ENCODE assay signal across 8 cellular contexts in the genomic region with DNA sequence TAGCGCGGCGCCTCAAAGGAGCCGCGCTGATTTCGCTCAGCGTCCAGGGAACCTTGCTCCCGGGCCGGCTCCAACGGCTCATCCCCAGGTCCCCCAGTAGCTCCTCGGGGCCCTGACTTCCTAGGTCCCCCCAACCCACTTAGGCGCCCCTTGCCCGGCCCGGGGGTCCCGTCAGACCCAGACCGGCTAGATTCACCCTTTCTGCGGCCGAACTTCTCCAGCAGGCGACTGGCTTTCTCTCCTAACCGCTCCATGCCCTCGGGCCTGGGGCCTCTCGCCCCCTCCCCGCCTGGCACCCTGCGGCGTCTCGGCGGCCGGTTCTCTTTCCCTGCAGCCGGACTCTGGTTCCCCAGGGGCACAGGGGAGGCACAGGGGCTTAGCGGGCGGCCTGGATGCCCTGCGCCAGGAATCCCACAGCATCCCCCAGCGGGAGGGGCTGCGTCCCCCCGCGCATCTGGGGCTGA. TPM values are rescaled to one million over a fixed set of nuclear protein-coding genes. Genes with fewer than 3 reads are reported as not detected.
DNase-seq lines count a peak whose midpoint lies in the region; ATAC-seq and TF ChIP-seq lines count a peak whose summit lies in the region.

No MANE protein-coding gene starts in this region.

- peak overlapping the region; percentile 95 for H3K4me3 ChIP-seq in Loucy (ENCODE audit: low read length, poor library complexity, severe bottlenecking)
- H3K4me3 ChIP-seq in epithelial cell of esophagus (ENCODE audit: low read length): peak overlapping the region; percentile 64
- peak overlapping the region; percentile 89 for H3K4me3 ChIP-seq in neuron (ENCODE audit: low read length)

- peak overlapping the region; percentile 98 for H2AFZ ChIP-seq in Loucy (ENCODE audit: low read length)
- peak overlapping the region; percentile 7 for H2AFZ ChIP-seq in neuron (ENCODE audit: low read depth, low read length)

- H3K36me3 ChIP-seq in Loucy (ENCODE audit: insufficient read depth, low read length) (no peaks in the 10 kb centered on the region), neuron (ENCODE audit: insufficient read depth, low read length) (peaks cover 23% of the 10 kb centered on the region)

- H3F3A ChIP-seq in Loucy (ENCODE audit: low read depth): no peaks in the 10 kb centered on the region

- TF ChIP-seq CTCF in C4-2B (conservative IDR thresholded peaks at IDR 0.05) (no peak), Loucy (conservative IDR thresholded peaks at IDR 0.05; ENCODE audit: low read length) (no peak), epithelial cell of esophagus (IDR thresholded peaks at IDR 0.05; ENCODE audit: insufficient read depth, low read depth, low read length, missing control alignments) (no peak)

- no peaks in the 10 kb centered on the region for H4K20me1 ChIP-seq in Loucy (ENCODE audit: insufficient read depth, low read length, poor library complexity, severe bottlenecking)

- H3K4me1 ChIP-seq in Loucy (ENCODE audit: insufficient read depth, low read length, poor library complexity, severe bottlenecking) (peaks cover 28% of the 10 kb centered on the region), neuron (ENCODE audit: insufficient read depth, low read length) (peaks cover 39% of the 10 kb centered on the region)

- peak overlapping the region; percentile 87 for H3K9ac ChIP-seq in Loucy (ENCODE audit: low read depth, low read length, poor library complexity, severe bottlenecking)

- no peaks in the 10 kb centered on the region for H3K27me3 ChIP-seq in Loucy (ENCODE audit: insufficient read depth, low read length, poor library complexity, severe bottlenecking)
- H3K27me3 ChIP-seq in neuron (ENCODE audit: insufficient read depth, low read length): no peaks in the 10 kb centered on the region

- DNase-seq in epithelial cell of esophagus (ENCODE audit: low read depth) (no peak), GM03348 (ENCODE audit: low spot score) (no peak), SK-N-DZ (ENCODE audit: low spot score) (no peak)

- H3K27ac ChIP-seq in C4-2B: peak overlapping the region; percentile 82

- H3K9me2 ChIP-seq in Loucy (replicated peaks; ENCODE audit: low read depth, low read length): no peaks in the 10 kb centered on the region

- peaks cover 34% of the 10 kb centered on the region for H3K79me2 ChIP-seq in Loucy (ENCODE audit: insufficient read depth, low read length)

- ATAC-seq in HG03135 (IDR thresholded peaks at IDR 0.05; ENCODE audit: unreplicated experiment): no peak
- ATAC-seq in HG03196 (IDR thresholded peaks at IDR 0.05; ENCODE audit: unreplicated experiment): no peak

- H3K9me3 ChIP-seq in Loucy (ENCODE audit: insufficient read depth, low read depth, low read length): no peaks in the 10 kb centered on the region
- H3K9me3 ChIP-seq in neuron (ENCODE audit: low read length): no peaks in the 10 kb centered on the region

- H3K4me2 ChIP-seq in Loucy (ENCODE audit: low read depth, low read length, poor library complexity, severe bottlenecking): peak overlapping the region; percentile 100

RNA-seq across cellular contexts. Expression of gene AJUBA, which starts 0.3 kb away (rescaled TPM):
- polyA plus RNA-seq in SK-N-DZ (2014; cell fraction: cytosol; rRNA removed): 2.7 and 3.7 TPM in 2 replicates
- polyA plus RNA-seq in SK-N-DZ (2014; cell fraction: nucleus; rRNA removed): 3.4 and 4.8 TPM in 2 replicates

RNA-seq across cellular contexts. Expression of gene HAUS4, which starts 25.2 kb away (rescaled TPM):
- 87.7 and 96.6 TPM in 2 replicates for polyA plus RNA-seq in SK-N-DZ (2014; cell fraction: cytosol; rRNA removed)
- 86.2 and 93.0 TPM in 2 replicates for polyA plus RNA-seq in SK-N-DZ (2014; cell fraction: nucleus; rRNA removed)

RNA-seq across cellular contexts. Expression of gene C14orf93, which starts 27.9 kb away (rescaled TPM):
- 25.3 and 34.9 TPM in 2 replicates for polyA plus RNA-seq in SK-N-DZ (2014; cell fraction: cytosol; rRNA removed)
- polyA plus RNA-seq in SK-N-DZ (2014; cell fraction: nucleus; rRNA removed): 25.0 and 38.7 TPM in 2 replicates

RNA-seq across cellular contexts. Expression of gene PSMB5, which starts 52.7 kb away (rescaled TPM):
- polyA plus RNA-seq in SK-N-DZ (2014; cell fraction: cytosol; rRNA removed): 295 and 318 TPM in 2 replicates
- polyA plus RNA-seq in SK-N-DZ (2014; cell fraction: nucleus; rRNA removed): 104 and 163 TPM in 2 replicates

RNA-seq across cellular contexts. Expression of gene PRMT5, which starts 52.9 kb away (rescaled TPM):
- polyA plus RNA-seq in SK-N-DZ (2014; cell fraction: cytosol; rRNA removed): 93.5 and 106 TPM in 2 replicates
- 143 and 178 TPM in 2 replicates for polyA plus RNA-seq in SK-N-DZ (2014; cell fraction: nucleus; rRNA removed)
